ENCODE assay signal across 1 cellular context in the genomic region with DNA sequence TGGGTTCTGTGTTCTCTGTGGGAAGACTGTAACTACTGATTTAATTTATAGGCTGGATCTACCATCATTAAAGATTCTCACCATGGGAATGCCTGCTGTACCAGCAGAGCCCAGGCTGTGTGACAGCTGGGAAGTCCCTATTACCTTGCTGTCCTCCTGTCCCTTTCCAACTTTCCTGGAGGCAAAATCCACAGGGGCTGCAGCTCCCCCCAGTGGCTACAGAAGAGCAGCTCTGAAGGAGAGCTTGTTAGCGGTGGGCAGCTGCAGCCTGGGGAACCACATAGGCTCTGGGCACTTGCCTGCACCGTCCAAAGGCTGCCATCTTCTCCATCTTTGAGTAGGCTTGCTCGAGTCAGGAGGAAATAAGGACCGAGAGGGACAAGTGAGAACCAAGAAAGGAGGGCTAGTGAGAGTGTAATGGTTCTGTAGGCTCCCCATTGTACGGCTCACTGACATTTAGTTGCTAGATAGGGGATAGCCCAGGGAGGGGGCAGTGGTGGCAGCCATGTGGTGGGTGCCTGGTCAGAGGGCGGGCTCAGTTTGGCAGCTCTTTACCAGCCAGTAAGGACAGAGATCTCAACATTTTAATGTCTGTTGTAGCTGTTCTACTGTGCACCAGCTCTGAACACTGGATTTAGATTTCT.
TF ChIP-seq lines count a peak whose summit lies in the region.

No MANE protein-coding gene starts in this region.

TF ChIP-seq in GM23338, 12 proteins besides CTCF, POLR2A, EP300 and RAD21 (continued from another document):
- TF ChIP-seq, protein P1, sequence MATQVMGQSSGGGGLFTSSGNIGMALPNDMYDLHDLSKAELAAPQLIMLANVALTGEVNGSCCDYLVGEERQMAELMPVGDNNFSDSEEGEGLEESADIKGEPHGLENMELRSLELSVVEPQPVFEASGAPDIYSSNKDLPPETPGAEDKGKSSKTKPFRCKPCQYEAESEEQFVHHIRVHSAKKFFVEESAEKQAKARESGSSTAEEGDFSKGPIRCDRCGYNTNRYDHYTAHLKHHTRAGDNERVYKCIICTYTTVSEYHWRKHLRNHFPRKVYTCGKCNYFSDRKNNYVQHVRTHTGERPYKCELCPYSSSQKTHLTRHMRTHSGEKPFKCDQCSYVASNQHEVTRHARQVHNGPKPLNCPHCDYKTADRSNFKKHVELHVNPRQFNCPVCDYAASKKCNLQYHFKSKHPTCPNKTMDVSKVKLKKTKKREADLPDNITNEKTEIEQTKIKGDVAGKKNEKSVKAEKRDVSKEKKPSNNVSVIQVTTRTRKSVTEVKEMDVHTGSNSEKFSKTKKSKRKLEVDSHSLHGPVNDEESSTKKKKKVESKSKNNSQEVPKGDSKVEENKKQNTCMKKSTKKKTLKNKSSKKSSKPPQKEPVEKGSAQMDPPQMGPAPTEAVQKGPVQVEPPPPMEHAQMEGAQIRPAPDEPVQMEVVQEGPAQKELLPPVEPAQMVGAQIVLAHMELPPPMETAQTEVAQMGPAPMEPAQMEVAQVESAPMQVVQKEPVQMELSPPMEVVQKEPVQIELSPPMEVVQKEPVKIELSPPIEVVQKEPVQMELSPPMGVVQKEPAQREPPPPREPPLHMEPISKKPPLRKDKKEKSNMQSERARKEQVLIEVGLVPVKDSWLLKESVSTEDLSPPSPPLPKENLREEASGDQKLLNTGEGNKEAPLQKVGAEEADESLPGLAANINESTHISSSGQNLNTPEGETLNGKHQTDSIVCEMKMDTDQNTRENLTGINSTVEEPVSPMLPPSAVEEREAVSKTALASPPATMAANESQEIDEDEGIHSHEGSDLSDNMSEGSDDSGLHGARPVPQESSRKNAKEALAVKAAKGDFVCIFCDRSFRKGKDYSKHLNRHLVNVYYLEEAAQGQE (IDR thresholded peaks at IDR 0.05; ENCODE audit: unreplicated experiment) = no peak
- TF ChIP-seq EZH2phosphoT487 (IDR thresholded peaks at IDR 0.05; ENCODE audit: unreplicated experiment) (no peak), ZNF331 (CRISPR knock-in tag; IDR thresholded peaks at IDR 0.05; ENCODE audit: low read depth) (no peak)
